15 cellular contexts compared by ENCODE assay signal in the genomic region with DNA sequence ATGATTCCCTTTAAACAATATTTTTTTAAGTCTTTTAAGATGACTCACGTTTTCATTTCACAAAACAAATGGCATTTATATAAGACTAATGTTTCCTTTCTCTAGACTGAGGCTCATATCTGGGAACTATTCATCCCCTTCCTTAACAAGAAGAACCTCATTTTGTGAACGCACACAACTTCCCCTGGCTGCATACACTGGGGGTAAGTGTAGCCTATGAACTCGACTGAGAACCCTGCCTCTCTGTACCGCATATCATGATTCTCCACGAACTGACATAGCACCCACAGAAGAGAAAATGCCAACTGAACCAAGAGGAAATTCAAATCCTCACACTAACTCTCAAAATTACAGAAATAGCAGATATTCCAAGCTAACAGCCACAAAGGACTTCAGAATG.
DNase-seq lines count a peak whose midpoint lies in the region; ATAC-seq and TF ChIP-seq lines count a peak whose summit lies in the region.
"Had no signal": no experiment of that assay in that cellular context is flagged by ENCODE, and none has a peak within 500 bp of the region (broad histone marks: within the 10 kb centered on the region; RNA-seq: fewer than 3 reads in every experiment).

No MANE protein-coding gene starts in this region.

- no peak overlapping the region for H2AFZ ChIP-seq in neuronal stem cell (ENCODE audit: low read length)

- no CpG with 5 or more reads among the region's 5 CpGs for WGBS in neuronal stem cell (ENCODE audit: extremely low coverage in 2 of 2, insufficient read length in 2 of 2, insufficient replicate concordance in 1 of 2), 2 donors
- 57% methylated on average over 5 of the region's 5 CpGs for WGBS in right cardiac atrium

- no peak overlapping the region for H2BK120ac ChIP-seq in neuronal stem cell (ENCODE audit: low read depth, low read length)

- H2AK5ac ChIP-seq in neuronal stem cell (ENCODE audit: low read depth, low read length) = no peak overlapping the region

- no peak overlapping the region for H3K18ac ChIP-seq in neuronal stem cell (ENCODE audit: low read length)

- peaks cover 2% of the 10 kb centered on the region for H3K79me1 ChIP-seq in neuronal stem cell (ENCODE audit: low read depth, low read length)

- H3K27me3 ChIP-seq in adipocyte (replicated peaks; ENCODE audit: control insufficient read depth, insufficient read depth, low read length) (no peaks in the 10 kb centered on the region), neuronal stem cell (ENCODE audit: control insufficient read depth in 3 of 3, insufficient read depth in 3 of 3, low read depth in 1 of 3, low read length in 3 of 3) (no peaks in the 10 kb centered on the region), foreskin keratinocyte (no peaks in the 10 kb centered on the region), right cardiac atrium (ENCODE audit: control insufficient read depth, insufficient read depth) (no peaks in the 10 kb centered on the region)
- H3K27me3 ChIP-seq: gastroesophageal sphincter, tibial artery had no signal

- H4K8ac ChIP-seq in neuronal stem cell (ENCODE audit: low read depth, low read length) = no peak overlapping the region

- no peak overlapping the region for H3K4ac ChIP-seq in neuronal stem cell (ENCODE audit: low read length)

- no peaks in the 10 kb centered on the region for H3K36me3 ChIP-seq in adipocyte (ENCODE audit: control insufficient read depth, insufficient read depth, low read length, severe bottlenecking)
- H3K36me3 ChIP-seq in neuronal stem cell (replicated peaks in 1 of 2; ENCODE audit: control insufficient read depth in 2 of 2, insufficient read depth in 2 of 2, low read length in 2 of 2) = peaks cover 2 to 27% of the 10 kb centered on the region in 2 donors
- H3K36me3 ChIP-seq: gastroesophageal sphincter, tibial artery had no signal

- no peak overlapping the region for H3K4me2 ChIP-seq in neuronal stem cell (ENCODE audit: insufficient read depth, low read length, poor library complexity, severe bottlenecking)

- H4K91ac ChIP-seq in neuronal stem cell (ENCODE audit: low read depth, low read length, poor library complexity) = no peak overlapping the region

- H3K23ac ChIP-seq in neuronal stem cell (ENCODE audit: low read depth, low read length, poor library complexity) = no peak overlapping the region

- no peak overlapping the region for H3K14ac ChIP-seq in neuronal stem cell (ENCODE audit: low read length)

- no peak overlapping the region for H2BK12ac ChIP-seq in neuronal stem cell (ENCODE audit: low read length)

- H3K9me3 ChIP-seq in adipocyte (ENCODE audit: control insufficient read depth, low read length) (no peaks in the 10 kb centered on the region), neuronal stem cell (replicated peaks in 1 of 2; ENCODE audit: control insufficient read depth in 2 of 2, insufficient read depth in 1 of 2, low read depth in 1 of 2, low read length in 2 of 2) (no peaks in the 10 kb centered on the region), right cardiac atrium (ENCODE audit: control insufficient read depth, low read length) (no peaks in the 10 kb centered on the region)
- H3K9me3 ChIP-seq: gastroesophageal sphincter, tibial artery had no signal

- TF ChIP-seq CTCF in foreskin keratinocyte (conservative IDR thresholded peaks at IDR 0.05) = no peak

- H3K27ac ChIP-seq in neuronal stem cell (replicated peaks; ENCODE audit: low read length) (peak overlapping the region; percentile 66), foreskin keratinocyte (no peak overlapping the region), right cardiac atrium (ENCODE audit: low read length) (no peak overlapping the region)
- H3K27ac ChIP-seq: tibial artery had no signal

- ATAC-seq in foreskin keratinocyte (no peak), right cardiac atrium (no peak)
- ATAC-seq: gastroesophageal sphincter, Panc1 had no signal

- in situ Hi-C loops in ACHN (cut with HindIII; ENCODE audit: low pct_ligation_motif_present, low pct_unique_long_range_greater_than_20kb, low sequenced_read_pairs) = no loop called here

- H2BK5ac ChIP-seq in neuronal stem cell (ENCODE audit: low read length) = no peak overlapping the region

- intact Hi-C loops in right cardiac atrium (cut with DNase I) = no loop called here

- no peak overlapping the region for H3K4me3 ChIP-seq in adipocyte (ENCODE audit: low read length)
- no peak overlapping the region for H3K4me3 ChIP-seq in neuronal stem cell (ENCODE audit: low read length in 2 of 2)
- no peak overlapping the region for H3K4me3 ChIP-seq in right cardiac atrium (ENCODE audit: low read length)
- H3K4me3 ChIP-seq: gastroesophageal sphincter, tibial artery had no signal

- no peak overlapping the region for H2BK15ac ChIP-seq in neuronal stem cell (ENCODE audit: low read length)

- H3K9ac ChIP-seq in adipocyte (ENCODE audit: low read length) (no peak overlapping the region), neuronal stem cell (ENCODE audit: low read depth, low read length, poor library complexity) (no peak overlapping the region)

- DNase-seq in ACHN (peak; percentile 20), adipocyte (ENCODE audit: low read depth) (peak; percentile 33), fibroblast of peridontal ligament (ENCODE audit: extremely low read depth) (peak; percentile 31), neuronal stem cell (ENCODE audit: low spot score) (no peak), NCI-H1048 (lab: John Stamatoyannopoulos, UW) (no peak), foreskin keratinocyte (no peak), D341Med (ENCODE audit: low spot score) (no peak), right cardiac atrium (no peak)
- DNase-seq: immature natural killer cell, Kasumi-1, NCI-H1694 treated with DMSO at 0.1 percent for 48 hours, posterior cingulate gyrus, tibial artery had no signal

- peaks cover 9% of the 10 kb centered on the region for H3K4me1 ChIP-seq in adipocyte (ENCODE audit: control insufficient read depth, insufficient read depth, low read length)
- H3K4me1 ChIP-seq in neuronal stem cell (ENCODE audit: control insufficient read depth in 2 of 2, insufficient read depth in 1 of 2, low read depth in 1 of 2, low read length in 2 of 2) = peaks cover 3 to 17% of the 10 kb centered on the region in 2 donors
- no peaks in the 10 kb centered on the region for H3K4me1 ChIP-seq in foreskin keratinocyte
- peaks cover 5% of the 10 kb centered on the region for H3K4me1 ChIP-seq in right cardiac atrium (ENCODE audit: control insufficient read depth, insufficient read depth, low read length)
- H3K4me1 ChIP-seq: gastroesophageal sphincter, tibial artery had no signal

Comparison
In these comparisons a context has a peak if more than half of its experiments do, and no peak if none do; other contexts are left out.
1. DNase-seq: peak in ACHN (single experiment), adipocyte (single experiment) and fibroblast of peridontal ligament (single experiment); none in neuronal stem cell (single experiment), NCI-H1048 (single experiment), foreskin keratinocyte (0 of 2), D341Med (single experiment) and right cardiac atrium (0 of 3).